22 cellular contexts compared by ENCODE assay signal in genomic region chr11:36086366-36086765, GRCh38.
"Had no signal": no experiment of that assay in that cellular context is flagged by ENCODE, and none has a peak within 500 bp of the region (broad histone marks: within the 10 kb centered on the region; RNA-seq: fewer than 3 reads in every experiment).

No MANE protein-coding gene starts in this region.

- H3K27ac Mint-ChIP-seq: activated CD8-positive, alpha-beta T cell treated with anti-CD3 and anti-CD28 coated beads, Interleukin-2, amount 10 ng/mL, durations not matched to agents 7 days and 5 days; activated naive CD8-positive, alpha-beta T cell treated with anti-CD3 and anti-CD28 coated beads, Interleukin-2, amount 10 ng/mL, durations not matched to agents 7 days and 5 days; T-helper 1 cell treated with Interleukin-12 subunit alpha and Interleukin-12 subunit beta and Interleukin-4 antibody, amounts not matched to agents 30 μg/mL and 1 μg/mL, for 36 hours had no signal

- H3K36me3 Mint-ChIP-seq: activated naive CD8-positive, alpha-beta T cell treated with anti-CD3 and anti-CD28 coated beads, Interleukin-2, amount 10 ng/mL, durations not matched to agents 7 days and 5 days had no signal

- H3K27me3 ChIP-seq: adrenal gland had no signal

- H3K27ac ChIP-seq: adrenal gland, PC-9 had no signal

- H3K4me3 ChIP-seq: adrenal gland, K562, PC-9 had no signal

- H3K4me1 ChIP-seq: adrenal gland had no signal

- ATAC-seq: activated CD8-positive, alpha-beta T cell treated with anti-CD3 and anti-CD28 coated beads, Interleukin-2, amount 10 ng/mL, durations not matched to agents 7 days and 5 days; K562 had no signal

- H3K9me3 ChIP-seq: adrenal gland had no signal

- H3K9me3 Mint-ChIP-seq: T-helper 1 cell treated with Interleukin-12 subunit alpha and Interleukin-12 subunit beta and Interleukin-4 antibody, amounts not matched to agents 30 μg/mL and 1 μg/mL, for 36 hours had no signal

- H3K4me3 Mint-ChIP-seq: activated CD8-positive, alpha-beta T cell treated with anti-CD3 and anti-CD28 coated beads, Interleukin-2, amount 10 ng/mL, durations not matched to agents 7 days and 5 days; activated naive CD8-positive, alpha-beta T cell treated with anti-CD3 and anti-CD28 coated beads, Interleukin-2, amount 10 ng/mL, durations not matched to agents 7 days and 5 days; T-helper 1 cell treated with Interleukin-12 subunit alpha and Interleukin-12 subunit beta and Interleukin-4 antibody, amounts not matched to agents 30 μg/mL and 1 μg/mL, for 36 hours had no signal

- DNase-seq: activated CD4-positive, alpha-beta T cell treated with anti-CD3 and anti-CD28 coated beads for 48 hours; activated CD4-positive, alpha-beta T cell treated with anti-CD3 and anti-CD28 coated beads, Interleukin-2, amount 50 U/mL, for 4 hours; activated CD4-positive, CD25-positive, alpha-beta regulatory T cell treated with anti-CD3 and anti-CD28 coated beads, Interleukin-2, amount 50 U/mL, for 72 hours; activated CD8-positive, alpha-beta memory T cell treated with anti-CD3 and anti-CD28 coated beads, Interleukin-2, amount 50 U/mL, for 48 hours; activated CD8-positive, alpha-beta T cell treated with anti-CD3 and anti-CD28 coated beads, Interleukin-2, amount 10 ng/mL, durations not matched to agents 7 days and 5 days; activated naive CD4-positive, alpha-beta T cell treated with anti-CD3 and anti-CD28 coated beads, Interleukin-2, amount 50 U/mL, for 16 hours; activated naive CD8-positive, alpha-beta T cell treated with anti-CD3 and anti-CD28 coated beads, Interleukin-2, amount 10 ng/mL, durations not matched to agents 7 days and 5 days; activated T-cell treated with anti-CD3 and anti-CD28 coated beads, Interleukin-2, amount 50 U/mL, for 1 hour; adrenal gland; anterior cingulate cortex; caudate nucleus; Karpas-422; MM.1S; NCI-H1105 treated with DMSO at 0.1 percent for 48 hours; NCI-H1930; NCI-H2171; NCI-H226; NCI-H526; PC-9; SHP77 treated with DMSO at 0.1 percent for 48 hours had no signal
